Comparison of ENCODE assay signal across 7 cellular contexts in genomic region chr19:17522988-17523872, GRCh38.
DNase-seq lines count a peak whose midpoint lies in the region; ATAC-seq and TF ChIP-seq lines count a peak whose summit lies in the region.

No MANE protein-coding gene starts in this region.

- H3K36me3 Mint-ChIP-seq in central memory CD8-positive, alpha-beta T cell (ENCODE audit: insufficient read depth) = peaks cover 8% of the 10 kb centered on the region

- no peaks in the 10 kb centered on the region for H3K9me3 Mint-ChIP-seq in central memory CD8-positive, alpha-beta T cell

- peaks cover 22% of the 10 kb centered on the region for H3K4me1 Mint-ChIP-seq in central memory CD8-positive, alpha-beta T cell

- peak; percentile 67 for TF ChIP-seq POLR2A in GM19193 (IDR thresholded peaks at IDR 0.05; ENCODE audit: extremely low read depth, insufficient read depth, insufficient read length)

- ATAC-seq in HG03039 (IDR thresholded peaks at IDR 0.05; ENCODE audit: unreplicated experiment) = peak; percentile 68
- peak; percentile 82 for ATAC-seq in central memory CD8-positive, alpha-beta T cell (replicated peaks; ENCODE audit: extremely low read depth, poor library complexity, severe bottlenecking)

- no peaks in the 10 kb centered on the region for H3K27me3 Mint-ChIP-seq in central memory CD8-positive, alpha-beta T cell

- peak overlapping the region; percentile 69 for H3K4me3 Mint-ChIP-seq in central memory CD8-positive, alpha-beta T cell

- peak overlapping the region; percentile 88 for H3K27ac Mint-ChIP-seq in central memory CD8-positive, alpha-beta T cell (ENCODE audit: low read depth)

- DNase-seq in SKM-1 treated with dmso at 0.1 percent for 144 hours (lab: John Stamatoyannopoulos, UW; ENCODE audit: unreplicated experiment) (peak; percentile 95), NCI-H146 (lab: John Stamatoyannopoulos, UW) (no peak), NCI-H187 treated with DMSO at 0.1 percent for 48 hours (lab: John Stamatoyannopoulos, UW) (no peak)
- peak in 1 of 2 donors; percentile 27 for DNase-seq in central memory CD8-positive, alpha-beta T cell (ENCODE audit: low spot score in 2 of 2)
- peak; percentile 26 for DNase-seq in stimulated activated CD4-positive, alpha-beta T cell treated with anti-CD3 and anti-CD28 coated beads, Interleukin-12 subunit alpha, Interleukin-12 subunit beta, amount 100 ng/mL, for 4 hours

Comparison
In these comparisons a context has a peak if more than half of its experiments do, and no peak if none do; other contexts are left out.
1. DNase-seq: peak in SKM-1 treated with dmso at 0.1 percent for 144 hours (single experiment) and stimulated activated CD4-positive, alpha-beta T cell treated with anti-CD3 and anti-CD28 coated beads, Interleukin-12 subunit alpha, Interleukin-12 subunit beta, amount 100 ng/mL, for 4 hours (single experiment); none in NCI-H146 (single experiment) and NCI-H187 treated with DMSO at 0.1 percent for 48 hours (single experiment).